ENCODE assay signal across 8 cellular contexts in genomic region chr5:103120607-103121200, GRCh38. TPM values are rescaled to one million over a fixed set of nuclear protein-coding genes. Genes with fewer than 3 reads are reported as not detected.
DNase-seq lines count a peak whose midpoint lies in the region; ATAC-seq, FAIRE-seq and TF ChIP-seq lines count a peak whose summit lies in the region.

No MANE protein-coding gene starts in this region.

- intact Hi-C loops in dendritic cell treated with granulocyte-macrophage colony-stimulating factor and Interleukin-4, amounts not matched to agents 40 ng/mL and 50 ng/mL, for 4 days (cut with micrococcal nuclease), result loop anchor here (1.0 to 10.0 kb wide), 3 partner anchors 138 to 826 kb away; partner anchors contain the start of genes MACIR and SLCO4C1

- DNase-seq in AG08396 (ENCODE audit: low spot score) (peak; percentile 10), RCC 7860 (ENCODE audit: low spot score) (peak; percentile 33), memory B cell (ENCODE audit: low spot score in 2 of 2) (no peak), type B pancreatic cell (ENCODE audit: extremely low spot score, unreplicated experiment) (no peak), mesenteric fat pad (ENCODE audit: low spot score) (no peak), GM20000 (ENCODE audit: low spot score) (no peak)

- no peaks in the 10 kb centered on the region for H3K9me3 Mint-ChIP-seq in dendritic cell treated with granulocyte-macrophage colony-stimulating factor and Interleukin-4, amounts not matched to agents 40 ng/mL and 50 ng/mL, for 4 days
- H3K9me3 Mint-ChIP-seq in memory B cell, result no peaks in the 10 kb centered on the region
- no peaks in the 10 kb centered on the region for H3K9me3 Mint-ChIP-seq in type B pancreatic cell

- FAIRE-seq in RCC 7860 (lab: Jason Lieb, UNC), result no peak

- TF ChIP-seq CTCF in type B pancreatic cell (conservative IDR thresholded peaks at IDR 0.05), result no peak
- TF ChIP-seq CTCF in GM20000 (IDR thresholded peaks at IDR 0.05; ENCODE audit: extremely low read depth, missing control alignments), result no peak

- peak overlapping the region; percentile 95 for H3K4me3 Mint-ChIP-seq in dendritic cell treated with granulocyte-macrophage colony-stimulating factor and Interleukin-4, amounts not matched to agents 40 ng/mL and 50 ng/mL, for 4 days
- peak overlapping the region; percentile 95 for H3K4me3 Mint-ChIP-seq in memory B cell
- peak overlapping the region; percentile 96 for H3K4me3 Mint-ChIP-seq in type B pancreatic cell

- H3K4me1 Mint-ChIP-seq in dendritic cell treated with granulocyte-macrophage colony-stimulating factor and Interleukin-4, amounts not matched to agents 40 ng/mL and 50 ng/mL, for 4 days (ENCODE audit: low read depth), result peaks cover 31% of the 10 kb centered on the region
- H3K4me1 Mint-ChIP-seq in memory B cell, result peaks cover 29% of the 10 kb centered on the region
- peaks cover 16% of the 10 kb centered on the region for H3K4me1 Mint-ChIP-seq in type B pancreatic cell (ENCODE audit: unreplicated experiment)

- ATAC-seq in GM19395 (IDR thresholded peaks at IDR 0.05; ENCODE audit: unreplicated experiment) (peak; percentile 2), memory B cell (ENCODE audit: low read depth) (peak; percentile 2)

- peaks cover 34% of the 10 kb centered on the region for H3K36me3 Mint-ChIP-seq in dendritic cell treated with granulocyte-macrophage colony-stimulating factor and Interleukin-4, amounts not matched to agents 40 ng/mL and 50 ng/mL, for 4 days (ENCODE audit: low read depth)
- peaks cover 7% of the 10 kb centered on the region for H3K36me3 Mint-ChIP-seq in memory B cell
- H3K36me3 Mint-ChIP-seq in type B pancreatic cell, result peaks cover 11% of the 10 kb centered on the region

- H3K27me3 Mint-ChIP-seq in dendritic cell treated with granulocyte-macrophage colony-stimulating factor and Interleukin-4, amounts not matched to agents 40 ng/mL and 50 ng/mL, for 4 days, result no peaks in the 10 kb centered on the region
- H3K27me3 Mint-ChIP-seq in memory B cell, result no peaks in the 10 kb centered on the region
- no peaks in the 10 kb centered on the region for H3K27me3 Mint-ChIP-seq in type B pancreatic cell

- peak overlapping the region; percentile 100 for H3K27ac Mint-ChIP-seq in dendritic cell treated with granulocyte-macrophage colony-stimulating factor and Interleukin-4, amounts not matched to agents 40 ng/mL and 50 ng/mL, for 4 days
- peak overlapping the region; percentile 98 for H3K27ac Mint-ChIP-seq in memory B cell
- peak overlapping the region; percentile 99 for H3K27ac Mint-ChIP-seq in type B pancreatic cell

RNA-seq across cellular contexts. Expression of gene PPIP5K2, which starts 0.6 kb away (rescaled TPM):
- total RNA-seq in type B pancreatic cell (ENCODE audit: low replicate concordance), result 59.5 and 71.5 TPM in 2 replicates
- 54.5 TPM for total RNA-seq in mesenteric fat pad

RNA-seq across cellular contexts. Expression of gene GIN1, which starts 0.8 kb away (rescaled TPM):
- 6.9 and 8.0 TPM in 2 replicates for total RNA-seq in type B pancreatic cell (ENCODE audit: low replicate concordance)
- total RNA-seq in mesenteric fat pad, result 4.2 TPM

Comparison
In these comparisons a context has a peak if more than half of its experiments do, and no peak if none do; other contexts are left out.
1. DNase-seq: peak in AG08396 (single experiment) and RCC 7860 (single experiment); none in memory B cell (0 of 2), type B pancreatic cell (single experiment), mesenteric fat pad (single experiment) and GM20000 (single experiment).
2. Peak in every context shown above with its lines, with median percentiles within 50 percentile points of each other: H3K27ac Mint-ChIP-seq and H3K4me3 Mint-ChIP-seq.